1 cellular context compared by ENCODE assay signal in the genomic region with DNA sequence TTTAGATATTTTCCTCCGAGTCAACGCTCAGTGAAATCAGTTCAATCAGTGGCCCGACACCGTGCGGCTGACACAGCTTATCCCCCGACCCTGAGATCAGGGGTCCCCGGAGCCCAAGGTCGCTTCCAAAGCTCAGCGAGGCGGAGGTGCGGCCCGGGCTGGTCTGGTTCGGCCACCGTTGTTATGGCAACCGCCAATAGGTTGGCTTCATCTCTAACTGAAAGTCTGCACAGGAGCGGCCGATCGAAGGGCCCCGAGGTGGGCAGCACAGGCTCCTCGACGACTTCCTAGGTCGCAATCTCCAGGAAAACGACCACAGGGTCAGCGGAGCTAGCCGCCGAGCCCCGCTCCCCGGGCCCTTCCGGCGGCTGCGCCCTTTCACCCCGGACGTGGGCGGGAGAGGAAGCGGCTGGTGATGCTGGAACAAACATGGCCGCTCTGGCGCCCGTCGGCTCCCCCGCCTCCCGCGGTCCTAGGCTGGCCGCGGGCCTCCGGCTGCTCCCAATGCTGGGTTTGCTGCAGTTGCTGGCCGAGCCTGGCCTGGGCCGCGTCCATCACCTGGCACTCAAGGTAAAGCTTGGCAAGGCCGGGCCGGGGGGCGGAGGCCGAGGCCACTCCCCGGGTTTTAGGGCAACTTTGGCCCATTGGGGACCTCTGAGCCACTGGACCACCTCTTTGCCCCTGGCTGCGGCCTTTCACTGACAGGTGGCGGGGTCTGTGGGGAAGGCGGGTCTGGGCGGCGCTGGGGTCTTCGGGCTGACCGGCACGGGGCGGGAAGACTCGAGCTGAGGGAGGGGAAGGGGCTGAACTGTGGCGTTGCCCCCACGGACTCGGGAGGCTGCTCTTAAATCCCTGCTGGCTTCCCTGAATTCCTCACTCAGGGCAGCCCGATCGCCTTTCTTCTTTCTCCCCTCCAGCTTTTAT.
A peak's percentile ranks its signal among the peaks of the same experiment; 100 is the strongest.
TF ChIP-seq lines count a peak whose summit lies in the region.

Gene GPR107 (plus strand): TSS at position 403 of the 924 bp plus-strand sequence. CDS start 27 bp downstream, at position 430.

TF ChIP-seq in HepG2, 621 proteins besides CTCF, POLR2A, EP300 and RAD21 (continued from another document and continues in another):
- 0 out of 2 replicates have a peak, but pooled peaks have one; percentile 22 for TF ChIP-seq GTF3A (CRISPR knock-in tag; conservative IDR thresholded peaks at IDR 0.05)
- TF ChIP-seq, protein P1, sequence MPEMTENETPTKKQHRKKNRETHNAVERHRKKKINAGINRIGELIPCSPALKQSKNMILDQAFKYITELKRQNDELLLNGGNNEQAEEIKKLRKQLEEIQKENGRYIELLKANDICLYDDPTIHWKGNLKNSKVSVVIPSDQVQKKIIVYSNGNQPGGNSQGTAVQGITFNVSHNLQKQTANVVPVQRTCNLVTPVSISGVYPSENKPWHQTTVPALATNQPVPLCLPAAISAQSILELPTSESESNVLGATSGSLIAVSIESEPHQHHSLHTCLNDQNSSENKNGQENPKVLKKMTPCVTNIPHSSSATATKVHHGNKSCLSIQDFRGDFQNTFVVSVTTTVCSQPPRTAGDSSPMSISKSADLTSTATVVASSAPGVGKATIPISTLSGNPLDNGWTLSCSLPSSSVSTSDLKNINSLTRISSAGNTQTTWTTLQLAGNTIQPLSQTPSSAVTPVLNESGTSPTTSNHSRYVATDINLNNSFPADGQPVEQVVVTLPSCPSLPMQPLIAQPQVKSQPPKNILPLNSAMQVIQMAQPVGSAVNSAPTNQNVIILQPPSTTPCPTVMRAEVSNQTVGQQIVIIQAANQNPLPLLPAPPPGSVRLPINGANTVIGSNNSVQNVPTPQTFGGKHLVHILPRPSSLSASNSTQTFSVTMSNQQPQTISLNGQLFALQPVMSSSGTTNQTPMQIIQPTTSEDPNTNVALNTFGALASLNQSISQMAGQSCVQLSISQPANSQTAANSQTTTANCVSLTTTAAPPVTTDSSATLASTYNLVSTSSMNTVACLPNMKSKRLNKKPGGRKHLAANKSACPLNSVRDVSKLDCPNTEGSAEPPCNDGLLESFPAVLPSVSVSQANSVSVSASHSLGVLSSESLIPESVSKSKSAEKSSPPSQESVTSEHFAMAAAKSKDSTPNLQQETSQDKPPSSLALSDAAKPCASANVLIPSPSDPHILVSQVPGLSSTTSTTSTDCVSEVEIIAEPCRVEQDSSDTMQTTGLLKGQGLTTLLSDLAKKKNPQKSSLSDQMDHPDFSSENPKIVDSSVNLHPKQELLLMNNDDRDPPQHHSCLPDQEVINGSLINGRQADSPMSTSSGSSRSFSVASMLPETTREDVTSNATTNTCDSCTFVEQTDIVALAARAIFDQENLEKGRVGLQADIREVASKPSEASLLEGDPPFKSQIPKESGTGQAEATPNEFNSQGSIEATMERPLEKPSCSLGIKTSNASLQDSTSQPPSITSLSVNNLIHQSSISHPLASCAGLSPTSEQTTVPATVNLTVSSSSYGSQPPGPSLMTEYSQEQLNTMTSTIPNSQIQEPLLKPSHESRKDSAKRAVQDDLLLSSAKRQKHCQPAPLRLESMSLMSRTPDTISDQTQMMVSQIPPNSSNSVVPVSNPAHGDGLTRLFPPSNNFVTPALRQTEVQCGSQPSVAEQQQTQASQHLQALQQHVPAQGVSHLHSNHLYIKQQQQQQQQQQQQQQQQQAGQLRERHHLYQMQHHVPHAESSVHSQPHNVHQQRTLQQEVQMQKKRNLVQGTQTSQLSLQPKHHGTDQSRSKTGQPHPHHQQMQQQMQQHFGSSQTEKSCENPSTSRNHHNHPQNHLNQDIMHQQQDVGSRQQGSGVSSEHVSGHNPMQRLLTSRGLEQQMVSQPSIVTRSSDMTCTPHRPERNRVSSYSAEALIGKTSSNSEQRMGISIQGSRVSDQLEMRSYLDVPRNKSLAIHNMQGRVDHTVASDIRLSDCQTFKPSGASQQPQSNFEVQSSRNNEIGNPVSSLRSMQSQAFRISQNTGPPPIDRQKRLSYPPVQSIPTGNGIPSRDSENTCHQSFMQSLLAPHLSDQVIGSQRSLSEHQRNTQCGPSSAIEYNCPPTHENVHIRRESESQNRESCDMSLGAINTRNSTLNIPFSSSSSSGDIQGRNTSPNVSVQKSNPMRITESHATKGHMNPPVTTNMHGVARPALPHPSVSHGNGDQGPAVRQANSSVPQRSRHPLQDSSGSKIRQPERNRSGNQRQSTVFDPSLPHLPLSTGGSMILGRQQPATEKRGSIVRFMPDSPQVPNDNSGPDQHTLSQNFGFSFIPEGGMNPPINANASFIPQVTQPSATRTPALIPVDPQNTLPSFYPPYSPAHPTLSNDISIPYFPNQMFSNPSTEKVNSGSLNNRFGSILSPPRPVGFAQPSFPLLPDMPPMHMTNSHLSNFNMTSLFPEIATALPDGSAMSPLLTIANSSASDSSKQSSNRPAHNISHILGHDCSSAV (CRISPR knock-in tag; IDR thresholded peaks at IDR 0.05; ENCODE audit: borderline replicate concordance): no peak
- TF ChIP-seq ATRX (CRISPR knock-in tag; IDR thresholded peaks at IDR 0.05; ENCODE audit: borderline replicate concordance): no peak
- TF ChIP-seq, protein P2, sequence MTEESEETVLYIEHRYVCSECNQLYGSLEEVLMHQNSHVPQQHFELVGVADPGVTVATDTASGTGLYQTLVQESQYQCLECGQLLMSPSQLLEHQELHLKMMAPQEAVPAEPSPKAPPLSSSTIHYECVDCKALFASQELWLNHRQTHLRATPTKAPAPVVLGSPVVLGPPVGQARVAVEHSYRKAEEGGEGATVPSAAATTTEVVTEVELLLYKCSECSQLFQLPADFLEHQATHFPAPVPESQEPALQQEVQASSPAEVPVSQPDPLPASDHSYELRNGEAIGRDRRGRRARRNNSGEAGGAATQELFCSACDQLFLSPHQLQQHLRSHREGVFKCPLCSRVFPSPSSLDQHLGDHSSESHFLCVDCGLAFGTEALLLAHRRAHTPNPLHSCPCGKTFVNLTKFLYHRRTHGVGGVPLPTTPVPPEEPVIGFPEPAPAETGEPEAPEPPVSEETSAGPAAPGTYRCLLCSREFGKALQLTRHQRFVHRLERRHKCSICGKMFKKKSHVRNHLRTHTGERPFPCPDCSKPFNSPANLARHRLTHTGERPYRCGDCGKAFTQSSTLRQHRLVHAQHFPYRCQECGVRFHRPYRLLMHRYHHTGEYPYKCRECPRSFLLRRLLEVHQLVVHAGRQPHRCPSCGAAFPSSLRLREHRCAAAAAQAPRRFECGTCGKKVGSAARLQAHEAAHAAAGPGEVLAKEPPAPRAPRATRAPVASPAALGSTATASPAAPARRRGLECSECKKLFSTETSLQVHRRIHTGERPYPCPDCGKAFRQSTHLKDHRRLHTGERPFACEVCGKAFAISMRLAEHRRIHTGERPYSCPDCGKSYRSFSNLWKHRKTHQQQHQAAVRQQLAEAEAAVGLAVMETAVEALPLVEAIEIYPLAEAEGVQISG (CRISPR knock-in tag; IDR thresholded peaks at IDR 0.05): peak; percentile 85
- TF ChIP-seq SATB2 (CRISPR knock-in tag; IDR thresholded peaks at IDR 0.05): 0 out of 2 replicates have a peak, but pooled peaks have one; percentile 45
- TF ChIP-seq ZNF569 (CRISPR knock-in tag; IDR thresholded peaks at IDR 0.05; ENCODE audit: borderline replicate concordance): no peak
- TF ChIP-seq, protein P3, sequence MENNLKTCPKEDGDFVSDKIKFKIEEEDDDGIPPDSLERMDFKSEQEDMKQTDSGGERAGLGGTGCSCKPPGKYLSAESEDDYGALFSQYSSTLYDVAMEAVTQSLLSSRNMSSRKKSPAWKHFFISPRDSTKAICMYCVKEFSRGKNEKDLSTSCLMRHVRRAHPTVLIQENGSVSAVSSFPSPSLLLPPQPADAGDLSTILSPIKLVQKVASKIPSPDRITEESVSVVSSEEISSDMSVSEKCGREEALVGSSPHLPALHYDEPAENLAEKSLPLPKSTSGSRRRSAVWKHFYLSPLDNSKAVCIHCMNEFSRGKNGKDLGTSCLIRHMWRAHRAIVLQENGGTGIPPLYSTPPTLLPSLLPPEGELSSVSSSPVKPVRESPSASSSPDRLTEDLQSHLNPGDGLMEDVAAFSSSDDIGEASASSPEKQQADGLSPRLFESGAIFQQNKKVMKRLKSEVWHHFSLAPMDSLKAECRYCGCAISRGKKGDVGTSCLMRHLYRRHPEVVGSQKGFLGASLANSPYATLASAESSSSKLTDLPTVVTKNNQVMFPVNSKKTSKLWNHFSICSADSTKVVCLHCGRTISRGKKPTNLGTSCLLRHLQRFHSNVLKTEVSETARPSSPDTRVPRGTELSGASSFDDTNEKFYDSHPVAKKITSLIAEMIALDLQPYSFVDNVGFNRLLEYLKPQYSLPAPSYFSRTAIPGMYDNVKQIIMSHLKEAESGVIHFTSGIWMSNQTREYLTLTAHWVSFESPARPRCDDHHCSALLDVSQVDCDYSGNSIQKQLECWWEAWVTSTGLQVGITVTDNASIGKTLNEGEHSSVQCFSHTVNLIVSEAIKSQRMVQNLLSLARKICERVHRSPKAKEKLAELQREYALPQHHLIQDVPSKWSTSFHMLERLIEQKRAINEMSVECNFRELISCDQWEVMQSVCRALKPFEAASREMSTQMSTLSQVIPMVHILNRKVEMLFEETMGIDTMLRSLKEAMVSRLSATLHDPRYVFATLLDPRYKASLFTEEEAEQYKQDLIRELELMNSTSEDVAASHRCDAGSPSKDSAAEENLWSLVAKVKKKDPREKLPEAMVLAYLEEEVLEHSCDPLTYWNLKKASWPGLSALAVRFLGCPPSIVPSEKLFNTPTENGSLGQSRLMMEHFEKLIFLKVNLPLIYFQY (CRISPR knock-in tag; IDR thresholded peaks at IDR 0.05; ENCODE audit: borderline replicate concordance): peak; percentile 62
- TF ChIP-seq KDM1A (CRISPR knock-in tag; IDR thresholded peaks at IDR 0.05): no peak
- TF ChIP-seq ATF4 (CRISPR knock-in tag; IDR thresholded peaks at IDR 0.05): no peak
- TF ChIP-seq ZNF570 (CRISPR knock-in tag; IDR thresholded peaks at IDR 0.05; ENCODE audit: borderline replicate concordance): no peak
- TF ChIP-seq PAWR (CRISPR knock-in tag; IDR thresholded peaks at IDR 0.05; ENCODE audit: borderline replicate concordance): no peak
- TF ChIP-seq, protein P4, sequence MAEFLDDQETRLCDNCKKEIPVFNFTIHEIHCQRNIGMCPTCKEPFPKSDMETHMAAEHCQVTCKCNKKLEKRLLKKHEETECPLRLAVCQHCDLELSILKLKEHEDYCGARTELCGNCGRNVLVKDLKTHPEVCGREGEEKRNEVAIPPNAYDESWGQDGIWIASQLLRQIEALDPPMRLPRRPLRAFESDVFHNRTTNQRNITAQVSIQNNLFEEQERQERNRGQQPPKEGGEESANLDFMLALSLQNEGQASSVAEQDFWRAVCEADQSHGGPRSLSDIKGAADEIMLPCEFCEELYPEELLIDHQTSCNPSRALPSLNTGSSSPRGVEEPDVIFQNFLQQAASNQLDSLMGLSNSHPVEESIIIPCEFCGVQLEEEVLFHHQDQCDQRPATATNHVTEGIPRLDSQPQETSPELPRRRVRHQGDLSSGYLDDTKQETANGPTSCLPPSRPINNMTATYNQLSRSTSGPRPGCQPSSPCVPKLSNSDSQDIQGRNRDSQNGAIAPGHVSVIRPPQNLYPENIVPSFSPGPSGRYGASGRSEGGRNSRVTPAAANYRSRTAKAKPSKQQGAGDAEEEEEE (CRISPR knock-in tag; IDR thresholded peaks at IDR 0.05; ENCODE audit: borderline replicate concordance): no peak
- TF ChIP-seq ATF3 (CRISPR knock-in tag; IDR thresholded peaks at IDR 0.05): no peak
- no peak for TF ChIP-seq ZFP37 (CRISPR knock-in tag; IDR thresholded peaks at IDR 0.05; ENCODE audit: borderline replicate concordance)
- TF ChIP-seq ZNF138 (CRISPR knock-in tag; IDR thresholded peaks at IDR 0.05; ENCODE audit: low read depth): 0 out of 2 replicates have a peak, but pooled peaks have one; percentile 58
- TF ChIP-seq ZNF619 (CRISPR knock-in tag; IDR thresholded peaks at IDR 0.05): no peak
- no peak for TF ChIP-seq CREB1 (IDR thresholded peaks at IDR 0.05)
- TF ChIP-seq CREB1 (CRISPR knock-in tag; IDR thresholded peaks at IDR 0.05): no peak
- no peak for TF ChIP-seq MNT (IDR thresholded peaks at IDR 0.05)
- TF ChIP-seq ZNF720 (CRISPR knock-in tag; IDR thresholded peaks at IDR 0.05): no peak
- no peak for TF ChIP-seq ZNF879 (CRISPR knock-in tag; IDR thresholded peaks at IDR 0.05)
- TF ChIP-seq TAF1 (CRISPR knock-in tag; IDR thresholded peaks at IDR 0.05): peak; percentile 98
- TF ChIP-seq, protein P5, sequence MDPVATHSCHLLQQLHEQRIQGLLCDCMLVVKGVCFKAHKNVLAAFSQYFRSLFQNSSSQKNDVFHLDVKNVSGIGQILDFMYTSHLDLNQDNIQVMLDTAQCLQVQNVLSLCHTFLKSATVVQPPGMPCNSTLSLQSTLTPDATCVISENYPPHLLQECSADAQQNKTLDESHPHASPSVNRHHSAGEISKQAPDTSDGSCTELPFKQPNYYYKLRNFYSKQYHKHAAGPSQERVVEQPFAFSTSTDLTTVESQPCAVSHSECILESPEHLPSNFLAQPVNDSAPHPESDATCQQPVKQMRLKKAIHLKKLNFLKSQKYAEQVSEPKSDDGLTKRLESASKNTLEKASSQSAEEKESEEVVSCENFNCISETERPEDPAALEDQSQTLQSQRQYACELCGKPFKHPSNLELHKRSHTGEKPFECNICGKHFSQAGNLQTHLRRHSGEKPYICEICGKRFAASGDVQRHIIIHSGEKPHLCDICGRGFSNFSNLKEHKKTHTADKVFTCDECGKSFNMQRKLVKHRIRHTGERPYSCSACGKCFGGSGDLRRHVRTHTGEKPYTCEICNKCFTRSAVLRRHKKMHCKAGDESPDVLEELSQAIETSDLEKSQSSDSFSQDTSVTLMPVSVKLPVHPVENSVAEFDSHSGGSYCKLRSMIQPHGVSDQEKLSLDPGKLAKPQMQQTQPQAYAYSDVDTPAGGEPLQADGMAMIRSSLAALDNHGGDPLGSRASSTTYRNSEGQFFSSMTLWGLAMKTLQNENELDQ (CRISPR knock-in tag; IDR thresholded peaks at IDR 0.05; ENCODE audit: borderline replicate concordance): no peak
- peak; percentile 48; the same call in 1 of the 2 replicates for TF ChIP-seq RXRB (CRISPR knock-in tag; IDR thresholded peaks at IDR 0.05; ENCODE audit: borderline replicate concordance)
